ENCODE assay signal across 1 cellular context in the genomic region with DNA sequence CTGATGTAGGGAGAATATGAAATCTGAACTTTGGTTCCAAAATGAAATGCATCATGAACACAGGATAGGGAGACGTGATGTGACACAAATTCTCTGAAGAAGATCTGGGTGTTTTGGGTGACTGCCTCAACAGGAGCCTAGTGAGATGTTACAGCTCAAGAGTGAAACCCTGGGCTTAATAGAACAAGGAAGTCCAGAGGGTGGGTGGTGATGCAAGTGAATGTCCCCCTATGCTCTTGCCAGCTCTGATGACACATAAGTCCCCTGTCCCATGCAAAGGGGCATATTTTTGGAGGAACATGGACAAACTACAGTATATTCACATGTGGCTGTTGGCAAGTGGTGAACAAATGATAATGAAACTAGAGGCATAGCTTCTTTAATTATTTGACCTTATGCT.
TF ChIP-seq lines count a peak whose summit lies in the region.

No MANE protein-coding gene starts in this region.

TF ChIP-seq in WTC11, 78 proteins besides CTCF, POLR2A, EP300 and RAD21 (continued from another document):
- TF ChIP-seq, protein P1, sequence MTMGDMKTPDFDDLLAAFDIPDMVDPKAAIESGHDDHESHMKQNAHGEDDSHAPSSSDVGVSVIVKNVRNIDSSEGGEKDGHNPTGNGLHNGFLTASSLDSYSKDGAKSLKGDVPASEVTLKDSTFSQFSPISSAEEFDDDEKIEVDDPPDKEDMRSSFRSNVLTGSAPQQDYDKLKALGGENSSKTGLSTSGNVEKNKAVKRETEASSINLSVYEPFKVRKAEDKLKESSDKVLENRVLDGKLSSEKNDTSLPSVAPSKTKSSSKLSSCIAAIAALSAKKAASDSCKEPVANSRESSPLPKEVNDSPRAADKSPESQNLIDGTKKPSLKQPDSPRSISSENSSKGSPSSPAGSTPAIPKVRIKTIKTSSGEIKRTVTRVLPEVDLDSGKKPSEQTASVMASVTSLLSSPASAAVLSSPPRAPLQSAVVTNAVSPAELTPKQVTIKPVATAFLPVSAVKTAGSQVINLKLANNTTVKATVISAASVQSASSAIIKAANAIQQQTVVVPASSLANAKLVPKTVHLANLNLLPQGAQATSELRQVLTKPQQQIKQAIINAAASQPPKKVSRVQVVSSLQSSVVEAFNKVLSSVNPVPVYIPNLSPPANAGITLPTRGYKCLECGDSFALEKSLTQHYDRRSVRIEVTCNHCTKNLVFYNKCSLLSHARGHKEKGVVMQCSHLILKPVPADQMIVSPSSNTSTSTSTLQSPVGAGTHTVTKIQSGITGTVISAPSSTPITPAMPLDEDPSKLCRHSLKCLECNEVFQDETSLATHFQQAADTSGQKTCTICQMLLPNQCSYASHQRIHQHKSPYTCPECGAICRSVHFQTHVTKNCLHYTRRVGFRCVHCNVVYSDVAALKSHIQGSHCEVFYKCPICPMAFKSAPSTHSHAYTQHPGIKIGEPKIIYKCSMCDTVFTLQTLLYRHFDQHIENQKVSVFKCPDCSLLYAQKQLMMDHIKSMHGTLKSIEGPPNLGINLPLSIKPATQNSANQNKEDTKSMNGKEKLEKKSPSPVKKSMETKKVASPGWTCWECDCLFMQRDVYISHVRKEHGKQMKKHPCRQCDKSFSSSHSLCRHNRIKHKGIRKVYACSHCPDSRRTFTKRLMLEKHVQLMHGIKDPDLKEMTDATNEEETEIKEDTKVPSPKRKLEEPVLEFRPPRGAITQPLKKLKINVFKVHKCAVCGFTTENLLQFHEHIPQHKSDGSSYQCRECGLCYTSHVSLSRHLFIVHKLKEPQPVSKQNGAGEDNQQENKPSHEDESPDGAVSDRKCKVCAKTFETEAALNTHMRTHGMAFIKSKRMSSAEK (CRISPR knock-in tag; IDR thresholded peaks at IDR 0.05; ENCODE audit: borderline replicate concordance) = no peak
